ENCODE assay signal across 8 cellular contexts in genomic region chr3:53236112-53236841, GRCh38.
DNase-seq lines count a peak whose midpoint lies in the region; TF ChIP-seq lines count a peak whose summit lies in the region.

No MANE protein-coding gene starts in this region.

- no peak overlapping the region for H3K4me3 ChIP-seq in OCI-LY1 (ENCODE audit: low read depth, low read length, poor library complexity, severe bottlenecking)
- H3K4me3 ChIP-seq in subcutaneous abdominal adipose tissue (ENCODE audit: low read depth in 1 of 5, low read length in 5 of 5): peak overlapping the region in 1 of 5 donors; percentile 20

- H4K20me1 ChIP-seq in OCI-LY1 (ENCODE audit: insufficient read depth, low read length): no peaks in the 10 kb centered on the region

- peak; percentile 96 for DNase-seq in EH (ENCODE audit: low read depth)
- DNase-seq in cerebellar cortex (ENCODE audit: low spot score): peak; percentile 39
- peak; percentile 93 for DNase-seq in kidney tubule cell (ENCODE audit: low spot score)
- no peak for DNase-seq in HuH-7.5 (ENCODE audit: low spot score)
- no peak for DNase-seq in NCI-H2107 (lab: John Stamatoyannopoulos, UW)
- DNase-seq in activated CD8-positive, alpha-beta memory T cell treated with anti-CD3 and anti-CD28 coated beads for 24 hours: no peak

- no peak overlapping the region for H3K9ac ChIP-seq in OCI-LY1 (ENCODE audit: low read length)
- peak overlapping the region; percentile 16 to 71 (median 51) for H3K9ac ChIP-seq in subcutaneous abdominal adipose tissue (ENCODE audit: low read length in 5 of 5)

- H3K27ac ChIP-seq in OCI-LY1 (ENCODE audit: low read depth, low read length, poor library complexity, severe bottlenecking) (peak overlapping the region; percentile 48), subcutaneous abdominal adipose tissue (ENCODE audit: low read depth, low read length) (peak overlapping the region; percentile 77)

- TF ChIP-seq CTCF in OCI-LY1 (IDR thresholded peaks at IDR 0.05; ENCODE audit: low read length): no peak

- no peaks in the 10 kb centered on the region for H3K27me3 ChIP-seq in OCI-LY1 (ENCODE audit: insufficient read depth, low read length)
- no peaks in the 10 kb centered on the region for H3K27me3 ChIP-seq in subcutaneous abdominal adipose tissue (ENCODE audit: control insufficient read depth in 5 of 5, insufficient read depth in 4 of 5, low read length in 5 of 5)

- H3F3A ChIP-seq in OCI-LY1 (ENCODE audit: insufficient read depth, low read length): no peaks in the 10 kb centered on the region

- H3K79me2 ChIP-seq in OCI-LY1 (ENCODE audit: insufficient read depth, low read length): no peaks in the 10 kb centered on the region

- H2AFZ ChIP-seq in OCI-LY1 (ENCODE audit: low read length): no peak overlapping the region

- no peaks in the 10 kb centered on the region for H3K4me1 ChIP-seq in OCI-LY1 (ENCODE audit: insufficient read depth, low read length, severe bottlenecking)
- peaks cover 3 to 91% (median 57%) of the 10 kb centered on the region in 5 donors for H3K4me1 ChIP-seq in subcutaneous abdominal adipose tissue (ENCODE audit: control insufficient read depth in 5 of 5, insufficient read depth in 5 of 5, low read length in 5 of 5)

- H3K4me2 ChIP-seq in OCI-LY1 (ENCODE audit: low read length): no peak overlapping the region

- H3K9me3 ChIP-seq in OCI-LY1 (ENCODE audit: low read length): no peaks in the 10 kb centered on the region
- no peaks in the 10 kb centered on the region for H3K9me3 ChIP-seq in subcutaneous abdominal adipose tissue (ENCODE audit: control insufficient read depth in 5 of 5, low read length in 5 of 5)

- H3K36me3 ChIP-seq in OCI-LY1 (ENCODE audit: insufficient read depth, low read length) (peaks cover 93% of the 10 kb centered on the region), subcutaneous abdominal adipose tissue (ENCODE audit: control insufficient read depth in 5 of 5, insufficient read depth in 5 of 5, low read length in 5 of 5) (peaks cover 0 to 93% (median 82%) of the 10 kb centered on the region in 5 donors)

- H3K9me2 ChIP-seq in OCI-LY1 (ENCODE audit: low read depth, low read length): no peaks in the 10 kb centered on the region

Comparison
In these comparisons a context has a peak if more than half of its experiments do, and no peak if none do; other contexts are left out.
1. DNase-seq: peak in EH (single experiment), cerebellar cortex (single experiment) and kidney tubule cell (single experiment); none in HuH-7.5 (single experiment), NCI-H2107 (single experiment) and activated CD8-positive, alpha-beta memory T cell treated with anti-CD3 and anti-CD28 coated beads for 24 hours (single experiment).